Comparison of ENCODE assay signal across 18 cellular contexts in genomic region chr20:32831982-32832381, GRCh38. TPM values are rescaled to one million over a fixed set of nuclear protein-coding genes. Genes with fewer than 3 reads are reported as not detected.
DNase-seq lines count a peak whose midpoint lies in the region; ATAC-seq and TF ChIP-seq lines count a peak whose summit lies in the region.
"Had no signal": no experiment of that assay in that cellular context is flagged by ENCODE, and none has a peak within 500 bp of the region (broad histone marks: within the 10 kb centered on the region; RNA-seq: fewer than 3 reads in every experiment).

No MANE protein-coding gene starts in this region.

- H3K9me3 ChIP-seq in CD4-positive, alpha-beta memory T cell (ENCODE audit: control insufficient read depth in 1 of 2, low read length in 2 of 2) = no peaks in the 10 kb centered on the region
- no peaks in the 10 kb centered on the region for H3K9me3 ChIP-seq in Caco-2
- H3K9me3 ChIP-seq in mucosa of descending colon = no peaks in the 10 kb centered on the region
- H3K9me3 ChIP-seq: HAP-1, SJSA1, vagina had no signal

- H3K27me3 ChIP-seq in CD4-positive, alpha-beta memory T cell (ENCODE audit: insufficient read depth, low read length) = no peaks in the 10 kb centered on the region
- H3K27me3 ChIP-seq in Caco-2 (replicated peaks; ENCODE audit: control insufficient read depth, insufficient read depth, low read length) = no peaks in the 10 kb centered on the region
- H3K27me3 ChIP-seq: SJSA1, vagina had no signal

- TF ChIP-seq CTCF in Caco-2 (IDR thresholded peaks at IDR 0.05; ENCODE audit: insufficient read depth in 1 of 2, low read depth in 1 of 2, low read length in 1 of 2, severe bottlenecking in 1 of 2, unreplicated experiment in 1 of 2) (no peak), mucosa of descending colon (IDR thresholded peaks at IDR 0.05) (no peak)

- H3K4me3 ChIP-seq in CD4-positive, alpha-beta memory T cell (ENCODE audit: low read length in 2 of 2) = no peak overlapping the region
- H3K4me3 ChIP-seq in Caco-2 (ENCODE audit: low read depth, low read length) (no peak overlapping the region), mucosa of descending colon (no peak overlapping the region)
- H3K4me3 ChIP-seq: HAP-1, SJSA1, vagina had no signal

- intact Hi-C loops in CD4-positive, alpha-beta memory T cell (cut with micrococcal nuclease) = loop anchor here (1.0 to 2.0 kb wide), 2 partner anchors 12 to 41 kb away; no protein-coding TSS in a partner anchor
- intact Hi-C loops in Caco-2 (cut with micrococcal nuclease; ENCODE audit: unreplicated experiment) = loop anchor here (5.0 kb wide), 1 partner anchor 40 kb away; no protein-coding TSS in a partner anchor
- intact Hi-C loops in mucosa of descending colon (cut with DNase I, micrococcal nuclease) = no loop called here

- peaks cover 34 to 73% (median 54%) of the 10 kb centered on the region in 4 donors for H3K4me1 Mint-ChIP-seq in CD4-positive, alpha-beta memory T cell
- H3K4me1 Mint-ChIP-seq in Caco-2 (ENCODE audit: low read depth, unreplicated experiment) = peaks cover 7% of the 10 kb centered on the region
- peaks cover 34% of the 10 kb centered on the region for H3K4me1 Mint-ChIP-seq in activated naive CD8-positive, alpha-beta T cell treated with anti-CD3 and anti-CD28 coated beads, Interleukin-2, amount 10 ng/mL, durations not matched to agents 7 days and 5 days

- no peaks in the 10 kb centered on the region for H3K27me3 Mint-ChIP-seq in CD4-positive, alpha-beta memory T cell
- no peaks in the 10 kb centered on the region for H3K27me3 Mint-ChIP-seq in Caco-2 (ENCODE audit: insufficient read depth, unreplicated experiment)
- H3K27me3 Mint-ChIP-seq in activated naive CD8-positive, alpha-beta T cell treated with anti-CD3 and anti-CD28 coated beads, Interleukin-2, amount 10 ng/mL, durations not matched to agents 7 days and 5 days = no peaks in the 10 kb centered on the region
- H3K27me3 Mint-ChIP-seq: IgD-negative memory B cell had no signal

- peaks cover 29 to 78% of the 10 kb centered on the region in 2 donors for H3K36me3 Mint-ChIP-seq in CD4-positive, alpha-beta memory T cell
- peaks cover 100% of the 10 kb centered on the region for H3K36me3 Mint-ChIP-seq in Caco-2 (ENCODE audit: insufficient read depth, unreplicated experiment)
- peaks cover 37% of the 10 kb centered on the region for H3K36me3 Mint-ChIP-seq in activated naive CD8-positive, alpha-beta T cell treated with anti-CD3 and anti-CD28 coated beads, Interleukin-2, amount 10 ng/mL, durations not matched to agents 7 days and 5 days

- H3K4me1 ChIP-seq in CD4-positive, alpha-beta memory T cell (ENCODE audit: insufficient read depth, low read length) = peaks cover 55% of the 10 kb centered on the region
- H3K4me1 ChIP-seq in Caco-2 (peaks cover 4% of the 10 kb centered on the region), mucosa of descending colon (ENCODE audit: low read depth) (no peaks in the 10 kb centered on the region)
- H3K4me1 ChIP-seq: HAP-1, SJSA1 had no signal

- peaks cover 32% of the 10 kb centered on the region for H3K36me3 ChIP-seq in CD4-positive, alpha-beta memory T cell (ENCODE audit: insufficient read depth, low read length)
- peaks cover 3% of the 10 kb centered on the region for H3K36me3 ChIP-seq in Caco-2 (ENCODE audit: control insufficient read depth, insufficient read depth, low read length)
- H3K36me3 ChIP-seq in mucosa of descending colon (ENCODE audit: low read depth) = no peaks in the 10 kb centered on the region

- no peak for ATAC-seq in activated naive CD8-positive, alpha-beta T cell treated with anti-CD3 and anti-CD28 coated beads, Interleukin-2, amount 10 ng/mL, durations not matched to agents 7 days and 5 days (ENCODE audit: low read depth)
- peak; percentile 25 for ATAC-seq in mucosa of descending colon

- H3K9me3 Mint-ChIP-seq in CD4-positive, alpha-beta memory T cell = no peaks in the 10 kb centered on the region
- H3K9me3 Mint-ChIP-seq in Caco-2 (ENCODE audit: unreplicated experiment) = no peaks in the 10 kb centered on the region
- no peaks in the 10 kb centered on the region for H3K9me3 Mint-ChIP-seq in activated naive CD8-positive, alpha-beta T cell treated with anti-CD3 and anti-CD28 coated beads, Interleukin-2, amount 10 ng/mL, durations not matched to agents 7 days and 5 days
- H3K9me3 Mint-ChIP-seq: IgD-negative memory B cell had no signal

- no peak overlapping the region for H3K27ac ChIP-seq in CD4-positive, alpha-beta memory T cell (ENCODE audit: low read depth, low read length)
- H3K27ac ChIP-seq: SJSA1, vagina had no signal

- BruUV-seq in Caco-2 (replicated peaks; lab: Mats Ljungman, UMichigan) = no TSS peak

- POLR2A ChIA-PET in CD4-positive, alpha-beta memory T cell (lab: Charles Lee; ENCODE audit: partially characterized antibody) = interaction anchor here (1.0 to 5.0 kb wide), 2 partner anchors 11 to 89 kb away, joined by 4 to 38 read pairs; partner anchors contain the start of genes COMMD7 and MAPRE1
- POLR2A ChIA-PET in Caco-2 (lab: Charles Lee) = interaction anchor here (1.7 kb wide), 1 partner anchor 13 kb away, joined by 6 read pairs; no protein-coding TSS in a partner anchor
- POLR2A ChIA-PET in activated naive CD8-positive, alpha-beta T cell treated with anti-CD3 and anti-CD28 coated beads, Interleukin-2, amount 10 ng/mL, durations not matched to agents 7 days and 5 days (lab: Charles Lee) = interaction anchor here (0.6 to 2.1 kb wide), 4 partner anchors 12 to 232 kb away, joined by 3 to 10 read pairs (median 4); partner anchors contain the start of gene MAPRE1

- H3K27ac Mint-ChIP-seq in CD4-positive, alpha-beta memory T cell = peak overlapping the region in 4 of 7 donors; percentile 54 to 78 (median 64)
- no peak overlapping the region for H3K27ac Mint-ChIP-seq in Caco-2 (ENCODE audit: unreplicated experiment)
- H3K27ac Mint-ChIP-seq in activated naive CD8-positive, alpha-beta T cell treated with anti-CD3 and anti-CD28 coated beads, Interleukin-2, amount 10 ng/mL, durations not matched to agents 7 days and 5 days = no peak overlapping the region
- H3K27ac Mint-ChIP-seq: IgD-negative memory B cell had no signal

- peak overlapping the region in 6 of 8 donors; percentile 31 to 80 (median 66) for H3K4me3 Mint-ChIP-seq in CD4-positive, alpha-beta memory T cell
- no peak overlapping the region for H3K4me3 Mint-ChIP-seq in Caco-2 (ENCODE audit: unreplicated experiment)
- peak overlapping the region; percentile 75 for H3K4me3 Mint-ChIP-seq in activated naive CD8-positive, alpha-beta T cell treated with anti-CD3 and anti-CD28 coated beads, Interleukin-2, amount 10 ng/mL, durations not matched to agents 7 days and 5 days

- CTCF ChIA-PET in CD4-positive, alpha-beta memory T cell (lab: Charles Lee; ENCODE audit: partially characterized antibody) = interaction anchor here (0.6 to 2.7 kb wide), 3 partner anchors 9 to 795 kb away, joined by 4 to 12 read pairs (median 5); no protein-coding TSS in a partner anchor
- CTCF ChIA-PET in Caco-2 (lab: Charles Lee) = interaction anchor here (0.7 kb wide), 2 partner anchors 59 to 151 kb away, joined by 3 to 4 read pairs; no protein-coding TSS in a partner anchor

- no peak for DNase-seq in CD4-positive, alpha-beta memory T cell
- DNase-seq in Caco-2 (peak; percentile 41 to 57), mucosa of descending colon (no peak), COLO668 (lab: John Stamatoyannopoulos, UW; ENCODE audit: unreplicated experiment) (no peak), NCI-H146 (lab: John Stamatoyannopoulos, UW) (no peak), HUDEP-2 (lab: John Stamatoyannopoulos, UW; ENCODE audit: unreplicated experiment in 76 of 76) (no peak)
- no peak for DNase-seq in activated naive CD8-positive, alpha-beta T cell treated with anti-CD3 and anti-CD28 coated beads, Interleukin-2, amount 10 ng/mL, durations not matched to agents 7 days and 5 days
- DNase-seq: AML-193; foreskin melanocyte; MM.1S; NCI-H1694; NCI-H2227 treated with DMSO at 0.1 percent for 48 hours; occipital lobe; stimulated activated CD4-positive, alpha-beta T cell treated with anti-CD3 and anti-CD28 coated beads, Interleukin-1b, Interleukin-23, amount 100 ng/mL, for 48 hours had no signal

RNA-seq across cellular contexts. Expression of gene MAPRE1, which starts 12.2 kb away (rescaled TPM):
- 10 to 100 TPM; 78.1 to 78.6 TPM for total RNA-seq in CD4-positive, alpha-beta memory T cell
- 100 to 1,000 TPM in 1 of 2 donors, 10 to 100 TPM in 1; 95.9 to 140 TPM for polyA plus RNA-seq in CD4-positive, alpha-beta memory T cell
- total RNA-seq in Caco-2 (2022) (321 and 336 TPM in 2 replicates), mucosa of descending colon (100 to 1,000 TPM in 1 of 3 donors, 10 to 100 TPM in 2; 66.9 to 142 (median 85.9) TPM)
- 100 to 1,000 TPM; 108 to 109 TPM for total RNA-seq in activated naive CD8-positive, alpha-beta T cell treated with anti-CD3 and anti-CD28 coated beads, Interleukin-2, amount 10 ng/mL, durations not matched to agents 7 days and 5 days

RNA-seq across cellular contexts. Expression of gene EFCAB8, which starts 26.7 kb away (rescaled TPM):
- 1 to 10 TPM; 1.5 to 1.8 TPM for total RNA-seq in CD4-positive, alpha-beta memory T cell
- polyA plus RNA-seq in CD4-positive, alpha-beta memory T cell = not detected
- total RNA-seq in Caco-2 (2022) = 1.8 and 2.0 TPM in 2 replicates
- under 1 TPM; 0.47 to 0.77 TPM for total RNA-seq in activated naive CD8-positive, alpha-beta T cell treated with anti-CD3 and anti-CD28 coated beads, Interleukin-2, amount 10 ng/mL, durations not matched to agents 7 days and 5 days
- total RNA-seq in mucosa of descending colon = under 1 TPM in 2 of 3 donors, not detected in 1; 0.17 to 0.66 TPM
- total RNA-seq: occipital lobe, vagina had no signal
- polyA plus RNA-seq: IgD-negative memory B cell had no signal

Comparison
In these comparisons a context has a peak if more than half of its experiments do, and no peak if none do; other contexts are left out.
1. DNase-seq: peak in Caco-2 (2 of 2); none in CD4-positive, alpha-beta memory T cell (0 of 5), activated naive CD8-positive, alpha-beta T cell treated with anti-CD3 and anti-CD28 coated beads, Interleukin-2, amount 10 ng/mL, durations not matched to agents 7 days and 5 days (single experiment), mucosa of descending colon (0 of 3), COLO668 (single experiment), NCI-H146 (single experiment) and HUDEP-2 (0 of 76).
2. H3K27ac Mint-ChIP-seq: peak in CD4-positive, alpha-beta memory T cell (4 of 7); none in Caco-2 (single experiment) and activated naive CD8-positive, alpha-beta T cell treated with anti-CD3 and anti-CD28 coated beads, Interleukin-2, amount 10 ng/mL, durations not matched to agents 7 days and 5 days (single experiment).
3. intact Hi-C loops: an anchor here in CD4-positive, alpha-beta memory T cell (1.0 to 2.0 kb wide) and Caco-2 (5.0 kb wide); none called in mucosa of descending colon.